ENCODE assay signal across 8 cellular contexts in genomic region chr13:114106991-114107685, GRCh38. TPM values are rescaled to one million over a fixed set of nuclear protein-coding genes. Genes with fewer than 3 reads are reported as not detected.
DNase-seq lines count a peak whose midpoint lies in the region; ATAC-seq and TF ChIP-seq lines count a peak whose summit lies in the region.
"Had no signal": no experiment of that assay in that cellular context is flagged by ENCODE, and none has a peak within 500 bp of the region (broad histone marks: within the 10 kb centered on the region; RNA-seq: fewer than 3 reads in every experiment).

No MANE protein-coding gene starts in this region.

- peak overlapping the region; percentile 63; the same call in 1 of the 3 replicates for H2BK15ac ChIP-seq in IMR-90 (ENCODE audit: low read depth, low read length)

- H3K4me3 ChIP-seq in IMR-90 (ENCODE audit: insufficient read depth, low read depth, low read length) (no peak overlapping the region), right cardiac atrium (ENCODE audit: low read length) (no peak overlapping the region), gastrocnemius medialis (peak overlapping the region in 2 of 4 donors; percentile 38 to 39)

- H3K9ac ChIP-seq in IMR-90 (ENCODE audit: low read depth, low read length): peak overlapping the region; percentile 44

- peak overlapping the region; percentile 70 for H2AK9ac ChIP-seq in IMR-90 (replicated peaks; ENCODE audit: low read depth, low read length, poor library complexity)

- H3K4me2 ChIP-seq in IMR-90 (ENCODE audit: low read depth, low read length): peak overlapping the region; percentile 34

- no TSS peak for BruUV-seq in IMR-90 (replicated peaks; lab: Mats Ljungman, UMichigan)

- intact Hi-C loops in IMR-90 (cut with micrococcal nuclease): no loop called here
- intact Hi-C loops in right cardiac atrium (cut with DNase I): no loop called here
- intact Hi-C loops in gastrocnemius medialis (cut with DNase I; ENCODE audit: low total_unique reads): no loop called here

- peak overlapping the region; percentile 67 for H4K5ac ChIP-seq in IMR-90 (ENCODE audit: low read depth, low read length)

- peak overlapping the region; percentile 98 for H2AK5ac ChIP-seq in IMR-90 (ENCODE audit: low read depth, low read length)

- peak overlapping the region; percentile 5 for H2AFZ ChIP-seq in IMR-90 (replicated peaks; ENCODE audit: low read length, poor library complexity)

- peak overlapping the region; percentile 6; the same call in 1 of the 2 replicates for H3K56ac ChIP-seq in IMR-90 (ENCODE audit: extremely low read depth, insufficient read depth, low read length)

- H3K23ac ChIP-seq in IMR-90 (ENCODE audit: low read depth, low read length): peak overlapping the region; percentile 81

- peaks cover 13 to 64% of the 10 kb centered on the region in 2 experiments; a peak in 2 of 4 replicates for H3K79me1 ChIP-seq in IMR-90 (ENCODE audit: low read depth in 1 of 2, low read length in 2 of 2)

- peaks cover 76% of the 10 kb centered on the region for H3K4me1 Mint-ChIP-seq in activated T-cell treated with anti-CD3 and anti-CD28 coated beads, Interleukin-2, amount 50 U/mL, for 4 hours (ENCODE audit: low read depth)

- peaks cover 8% of the 10 kb centered on the region for H3K36me3 Mint-ChIP-seq in activated T-cell treated with anti-CD3 and anti-CD28 coated beads, Interleukin-2, amount 50 U/mL, for 4 hours (ENCODE audit: insufficient read depth)

- dilution Hi-C loops in IMR-90 (cut with HindIII; ENCODE audit: low sequenced_read_pairs, unreplicated experiment): no loop called here

- peak overlapping the region; percentile 82 for H2BK5ac ChIP-seq in IMR-90 (ENCODE audit: low read depth, low read length, poor library complexity, severe bottlenecking)

- peaks cover 30% of the 10 kb centered on the region for H3K9me1 ChIP-seq in IMR-90 (ENCODE audit: insufficient read depth, low read length)

- peak overlapping the region; percentile 78 for H2BK120ac ChIP-seq in IMR-90 (ENCODE audit: low read depth, low read length)

- no peak overlapping the region for H3K4me3 Mint-ChIP-seq in activated T-cell treated with anti-CD3 and anti-CD28 coated beads, Interleukin-2, amount 50 U/mL, for 4 hours

- H3K27me3 Mint-ChIP-seq in activated T-cell treated with anti-CD3 and anti-CD28 coated beads, Interleukin-2, amount 50 U/mL, for 4 hours (ENCODE audit: low read depth): no peaks in the 10 kb centered on the region

- peak overlapping the region; percentile 86 for H4K91ac ChIP-seq in IMR-90 (ENCODE audit: insufficient read depth, low read depth, low read length)

- POLR2A ChIA-PET in IMR-90 (lab: Charles Lee; ENCODE audit: unreplicated experiment): interaction anchor here (0.6 kb wide), 1 partner anchor 23 kb away, joined by 5 read pairs; no protein-coding TSS in a partner anchor

- H3K4me1 ChIP-seq in IMR-90 (ENCODE audit: control insufficient read depth, insufficient read depth, low read length): peaks cover 51% of the 10 kb centered on the region
- H3K4me1 ChIP-seq in right cardiac atrium (ENCODE audit: control insufficient read depth, insufficient read depth, low read length): no peaks in the 10 kb centered on the region
- peaks cover 52 to 64% of the 10 kb centered on the region in 2 donors for H3K4me1 ChIP-seq in gastrocnemius medialis

- peak overlapping the region; percentile 53 for H3K14ac ChIP-seq in IMR-90 (replicated peaks; ENCODE audit: low read depth, low read length)

- H4K20me1 ChIP-seq in IMR-90 (ENCODE audit: insufficient read depth, low read length): peaks cover 74% of the 10 kb centered on the region

- TF ChIP-seq POLR2A in IMR-90 (IDR thresholded peaks at IDR 0.05; ENCODE audit: low read depth, low read length) (no peak), gastrocnemius medialis (IDR thresholded peaks at IDR 0.05) (no peak)

- H3K9me3 ChIP-seq in IMR-90 (ENCODE audit: control insufficient read depth, insufficient read depth, low read length): no peaks in the 10 kb centered on the region
- H3K9me3 ChIP-seq in right cardiac atrium (ENCODE audit: control insufficient read depth, low read length): no peaks in the 10 kb centered on the region
- no peaks in the 10 kb centered on the region for H3K9me3 ChIP-seq in gastrocnemius medialis

- peak overlapping the region; percentile 80 for H3K27ac ChIP-seq in IMR-90 (ENCODE audit: insufficient read depth, low read length)
- H3K27ac ChIP-seq in right cardiac atrium (ENCODE audit: low read length): peak overlapping the region; percentile 9
- H3K27ac ChIP-seq in gastrocnemius medialis: peak overlapping the region; percentile 78 to 86 (median 84)

- TF ChIP-seq CTCF in IMR-90 (conservative IDR thresholded peaks at IDR 0.05; ENCODE audit: low read depth, low read length) (no peak), gastrocnemius medialis (IDR thresholded peaks at IDR 0.05 in 4 of 5, conservative IDR thresholded peaks at IDR 0.05 in 1 of 5) (no peak)

- ATAC-seq in IMR-90 (ENCODE audit: low read depth) (no peak), right cardiac atrium (peak in 1 of 2 donors; percentile 3), gastrocnemius medialis (peak in 1 of 2 donors; percentile 2), GM21737 (IDR thresholded peaks at IDR 0.05; ENCODE audit: unreplicated experiment) (no peak)
- no peak for ATAC-seq in activated T-cell treated with anti-CD3 and anti-CD28 coated beads, Interleukin-2, amount 50 U/mL, for 4 hours

- H3K27me3 ChIP-seq in IMR-90 (ENCODE audit: control insufficient read depth, insufficient read depth, low read length) (no peaks in the 10 kb centered on the region), right cardiac atrium (ENCODE audit: control insufficient read depth, insufficient read depth) (no peaks in the 10 kb centered on the region), gastrocnemius medialis (no peaks in the 10 kb centered on the region)

- no peak for TF ChIP-seq RAD21 in IMR-90 (IDR thresholded peaks at IDR 0.05; ENCODE audit: low read length)

- H3K9me3 Mint-ChIP-seq in activated T-cell treated with anti-CD3 and anti-CD28 coated beads, Interleukin-2, amount 50 U/mL, for 4 hours: no peaks in the 10 kb centered on the region

- no peak for DNase-seq in IMR-90
- peak; percentile 2 for DNase-seq in activated T-cell treated with anti-CD3 and anti-CD28 coated beads, Interleukin-2, amount 50 U/mL, for 4 hours
- peak in 2 of 3 donors; percentile 42 to 48 for DNase-seq in right cardiac atrium
- peak in 1 of 2 donors; percentile 22 for DNase-seq in gastrocnemius medialis
- no peak for DNase-seq in stimulated activated naive CD4-positive, alpha-beta T cell treated with Interleukin-2 at 50 U/mL for 16 hours (lab: John Stamatoyannopoulos, UW)
- no peak for DNase-seq in RKO (ENCODE audit: low spot score)
- DNase-seq: retina had no signal

- peak overlapping the region; percentile 74 for H2BK20ac ChIP-seq in IMR-90 (ENCODE audit: low read depth, low read length)

- H3K36me3 ChIP-seq in IMR-90 (ENCODE audit: control insufficient read depth, insufficient read depth, low read length): peaks cover 10% of the 10 kb centered on the region
- no peaks in the 10 kb centered on the region for H3K36me3 ChIP-seq in gastrocnemius medialis

- H3K18ac ChIP-seq in IMR-90 (ENCODE audit: low read depth, low read length): peak overlapping the region; percentile 70

- peak overlapping the region; percentile 46 to 65; a peak in 3 of 4 replicates for H4K8ac ChIP-seq in IMR-90 (ENCODE audit: low read depth in 2 of 2, low read length in 2 of 2)

- in situ Hi-C loops in IMR-90 (cut with MboI; ENCODE audit: low sequenced_read_pairs): no loop called here
- in situ Hi-C loops in gastrocnemius medialis (cut with MboI; ENCODE audit: low sequenced_read_pairs in 4 of 4): no loop called here

- H3K4ac ChIP-seq in IMR-90 (ENCODE audit: low read depth, low read length): peak overlapping the region; percentile 93

- WGBS in IMR-90 (ENCODE audit: extremely low coverage in 2 of 2, insufficient read length in 1 of 2), 2 experiments: 79% methylated on average over 18 of the region's 27 CpGs; no CpG with 5 or more reads in 1 of the 2 experiments
- WGBS in right cardiac atrium: 85% methylated on average over 27 of the region's 27 CpGs

- CTCF ChIA-PET in IMR-90 (lab: Yijun Ruan, JAX): interaction anchor here (0.5 to 1.0 kb wide), 3 partner anchors 8 to 380 kb away, joined by 3 to 4 read pairs (median 3); no protein-coding TSS in a partner anchor

TF ChIP-seq in IMR-90, 13 proteins besides CTCF, POLR2A, EP300 and RAD21 (continues in another document):
- TF ChIP-seq USF2 (IDR thresholded peaks at IDR 0.05; ENCODE audit: low read depth, low read length) (no peak), ELK1 (IDR thresholded peaks at IDR 0.05; ENCODE audit: borderline replicate concordance, low read depth, low read length) (no peak), FOS (IDR thresholded peaks at IDR 0.05; ENCODE audit: low read depth, low read length) (no peak), SMC3 (IDR thresholded peaks at IDR 0.05; ENCODE audit: low read depth, low read length) (no peak), RFX5 (IDR thresholded peaks at IDR 0.05; ENCODE audit: low read depth, low read length) (no peak), MAFK (IDR thresholded peaks at IDR 0.05; ENCODE audit: low read depth, low read length) (no peak), CHD1 (IDR thresholded peaks at IDR 0.05; ENCODE audit: low read depth, low read length) (no peak)

RNA-seq across cellular contexts. Expression of gene RASA3, which starts 25.3 kb away (rescaled TPM):
- total RNA-seq in IMR-90 (2012; rRNA removed) (21.0 and 22.8 TPM in 2 replicates), right cardiac atrium (10 to 100 TPM in 3 of 4 donors, 1 to 10 TPM in 1; 9.4 to 15.5 (median 11.8) TPM), gastrocnemius medialis (10 to 100 TPM in 2 of 4 donors, 1 to 10 TPM in 2; 3.4 to 22.2 (median 10.8) TPM)
- polyA plus RNA-seq in IMR-90 (2012; rRNA removed) (31.0 and 31.4 TPM in 2 replicates), right cardiac atrium (7.4 TPM)
- 22.9 and 29.5 TPM in 2 replicates for polyA plus RNA-seq in IMR-90 (2012; cell fraction: cytosol; rRNA removed)
- polyA plus RNA-seq in IMR-90 (2012; cell fraction: nucleus; rRNA removed; ENCODE audit: low replicate concordance): 48.4 and 48.8 TPM in 2 replicates
- 10 to 100 TPM; 23.7 to 28.7 (median 26.6) TPM for total RNA-seq in activated T-cell treated with anti-CD3 and anti-CD28 coated beads, Interleukin-2, amount 50 U/mL, for 4 hours

Comparison
In these comparisons a context has a peak if more than half of its experiments do, and no peak if none do; other contexts are left out.
1. DNase-seq: peak in activated T-cell treated with anti-CD3 and anti-CD28 coated beads, Interleukin-2, amount 50 U/mL, for 4 hours (single experiment) and right cardiac atrium (2 of 3); none in IMR-90 (single experiment), stimulated activated naive CD4-positive, alpha-beta T cell treated with Interleukin-2 at 50 U/mL for 16 hours (single experiment) and RKO (single experiment).
2. H3K27ac ChIP-seq: peak in every context shown above with its lines; median percentile 84 in gastrocnemius medialis; 80 in IMR-90; 9 in right cardiac atrium.